ENCODE assay signal across 1 cellular context in the genomic region with DNA sequence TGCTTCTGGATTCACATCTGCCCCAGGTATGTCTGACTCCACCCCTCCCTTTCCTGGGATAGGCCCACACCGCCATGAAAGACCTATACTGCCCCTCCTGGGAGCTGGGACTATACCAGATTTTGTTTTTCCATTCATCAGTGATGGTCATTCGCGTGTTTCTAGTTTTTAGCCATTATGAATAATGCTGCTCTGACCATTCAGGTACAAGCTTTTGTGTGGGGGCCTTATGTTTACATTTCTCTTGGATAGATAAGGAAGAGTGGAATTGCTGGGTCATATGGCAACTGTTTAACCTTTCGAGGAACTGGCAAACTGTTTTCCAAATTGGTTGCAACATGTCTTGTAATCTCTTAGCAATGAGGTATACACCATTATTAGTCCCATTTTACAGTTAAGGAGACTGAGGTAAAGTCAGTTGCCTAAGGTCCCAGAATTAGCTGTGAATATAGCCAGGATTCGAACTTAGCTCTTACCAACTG.
TF ChIP-seq lines count a peak whose summit lies in the region.

No MANE protein-coding gene starts in this region.

TF ChIP-seq in H1, 55 proteins besides CTCF, POLR2A, EP300 and RAD21:
- no peak for TF ChIP-seq GTF2F1 (IDR thresholded peaks at IDR 0.05; ENCODE audit: borderline replicate concordance, low read depth, low read length)
